In the genomic region with DNA sequence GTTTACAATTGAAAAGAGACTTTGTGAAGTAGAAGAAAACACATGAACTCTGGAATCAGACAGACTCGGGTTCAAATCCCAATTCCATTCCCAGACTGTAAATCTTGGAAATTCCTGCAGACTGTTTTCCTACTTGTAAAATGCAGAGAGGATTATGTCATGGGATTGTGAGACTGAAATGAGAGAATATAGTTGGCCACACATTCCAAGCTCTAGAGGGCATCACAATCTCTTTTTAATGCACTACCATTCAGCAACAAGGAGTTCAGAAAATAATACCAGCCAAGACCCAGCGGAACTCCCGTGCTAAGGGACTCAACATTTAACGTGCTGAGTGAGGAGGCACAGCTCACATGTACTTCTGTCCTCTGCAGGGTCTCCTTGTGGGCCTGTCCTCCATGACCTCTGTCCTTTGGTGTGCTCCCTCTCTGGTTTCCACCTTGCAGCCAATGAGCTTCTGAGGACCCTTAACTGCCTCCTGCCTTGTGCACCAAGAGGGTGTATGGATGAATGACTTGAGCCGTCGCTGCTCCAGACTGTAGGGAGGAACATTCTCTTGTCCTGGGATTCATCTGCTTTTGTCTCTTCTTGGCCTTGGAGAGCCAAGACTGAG, we compare ENCODE assay signal across 15 cellular contexts.
DNase-seq lines count a peak whose midpoint lies in the region; ATAC-seq, FAIRE-seq and TF ChIP-seq lines count a peak whose summit lies in the region.
"Had no signal": no experiment of that assay in that cellular context is flagged by ENCODE, and none has a peak within 500 bp of the region (broad histone marks: within the 10 kb centered on the region; RNA-seq: fewer than 3 reads in every experiment).

No MANE protein-coding gene starts in this region.

- H3K27me3 Mint-ChIP-seq in GM23338 (ENCODE audit: insufficient read depth, low read depth, poor library complexity) (peaks cover 3% of the 10 kb centered on the region), osteocyte (ENCODE audit: unreplicated experiment) (no peaks in the 10 kb centered on the region)
- H3K27me3 Mint-ChIP-seq: activated naive CD4-positive, alpha-beta T cell treated with anti-CD3 and anti-CD28 coated beads, Interleukin-2, amount 10 ng/mL, durations not matched to agents 7 days and 5 days had no signal

- H3K9me2 ChIP-seq in GM23338 (ENCODE audit: insufficient read depth): peaks cover 10% of the 10 kb centered on the region; the same call in 1 of the 2 replicates

- H3K27ac ChIP-seq in GM23338 (ENCODE audit: low read depth) (no peak overlapping the region), foreskin keratinocyte (no peak overlapping the region), Peyer's patch (no peak overlapping the region), ovary (no peak overlapping the region)
- H3K27ac ChIP-seq: suprapubic skin had no signal

- 77 to 87% (median 86%) methylated on average over 6 of the region's 6 CpGs for WGBS in ovary, 3 donors

- H3K4me2 ChIP-seq in GM23338: no peak overlapping the region

- ATAC-seq in GM23338 (peak; percentile 76), foreskin keratinocyte (peak; percentile 37)

- H4K20me1 ChIP-seq in GM23338 (replicated peaks; ENCODE audit: insufficient read depth): no peaks in the 10 kb centered on the region

- no peak for FAIRE-seq in HTR-8/SVneo (lab: Jason Lieb, UNC)
- FAIRE-seq: GM19239 had no signal

- H3K4me1 Mint-ChIP-seq in GM23338 (peaks cover 13% of the 10 kb centered on the region), osteocyte (ENCODE audit: unreplicated experiment) (peaks cover 4% of the 10 kb centered on the region)
- H3K4me1 Mint-ChIP-seq: activated naive CD4-positive, alpha-beta T cell treated with anti-CD3 and anti-CD28 coated beads, Interleukin-2, amount 10 ng/mL, durations not matched to agents 7 days and 5 days had no signal

- TF ChIP-seq EP300 in ovary (IDR thresholded peaks at IDR 0.05): no peak

- H3K9me3 Mint-ChIP-seq in GM23338 (no peaks in the 10 kb centered on the region), osteocyte (ENCODE audit: unreplicated experiment) (no peaks in the 10 kb centered on the region)
- H3K9me3 Mint-ChIP-seq: activated naive CD4-positive, alpha-beta T cell treated with anti-CD3 and anti-CD28 coated beads, Interleukin-2, amount 10 ng/mL, durations not matched to agents 7 days and 5 days; T-helper 1 cell treated with Interleukin-12 subunit alpha and Interleukin-12 subunit beta and Interleukin-4 antibody, amounts not matched to agents 30 μg/mL and 1 μg/mL, for 36 hours had no signal

- DNase-seq in GM23338 (ENCODE audit: low spot score) (peak; percentile 63), RKO (ENCODE audit: low spot score) (peak; percentile 28), foreskin keratinocyte (peak in 1 of 2 donors; percentile 25), osteocyte (ENCODE audit: extremely low spot score, unreplicated experiment) (no peak), HTR-8/SVneo (ENCODE audit: insufficient read length, low spot score) (no peak), Peyer's patch (no peak), ovary (no peak)
- DNase-seq in stimulated activated CD8-positive, alpha-beta memory T cell treated with anti-CD3 and anti-CD28 coated beads, Interleukin-4, amount 100 ng/mL, for 48 hours: no peak
- DNase-seq: activated naive CD4-positive, alpha-beta T cell treated with anti-CD3 and anti-CD28 coated beads, Interleukin-2, amount 10 ng/mL, durations not matched to agents 7 days and 5 days; HCEC 1CT; IMR-90; NCI-H187 treated with DMSO at 0.1 percent for 48 hours had no signal

- H3K4me1 ChIP-seq in GM23338 (ENCODE audit: insufficient read depth): peaks cover 9% of the 10 kb centered on the region
- H3K4me1 ChIP-seq in foreskin keratinocyte: no peaks in the 10 kb centered on the region
- no peaks in the 10 kb centered on the region for H3K4me1 ChIP-seq in Peyer's patch
- no peaks in the 10 kb centered on the region for H3K4me1 ChIP-seq in ovary (ENCODE audit: insufficient read depth)
- H3K4me1 ChIP-seq: suprapubic skin had no signal

- H3K36me3 ChIP-seq in GM23338 (ENCODE audit: insufficient read depth) (no peaks in the 10 kb centered on the region), Peyer's patch (no peaks in the 10 kb centered on the region), ovary (no peaks in the 10 kb centered on the region)
- H3K36me3 ChIP-seq: suprapubic skin had no signal

- H3K4me3 Mint-ChIP-seq in GM23338: no peak overlapping the region
- no peak overlapping the region for H3K4me3 Mint-ChIP-seq in osteocyte (ENCODE audit: unreplicated experiment)
- H3K4me3 Mint-ChIP-seq: activated naive CD4-positive, alpha-beta T cell treated with anti-CD3 and anti-CD28 coated beads, Interleukin-2, amount 10 ng/mL, durations not matched to agents 7 days and 5 days; T-helper 1 cell treated with Interleukin-12 subunit alpha and Interleukin-12 subunit beta and Interleukin-4 antibody, amounts not matched to agents 30 μg/mL and 1 μg/mL, for 36 hours had no signal

- no peaks in the 10 kb centered on the region for H3F3A ChIP-seq in GM23338 (replicated peaks; ENCODE audit: low read depth)

- H3K27ac Mint-ChIP-seq in GM23338 (0 out of 2 replicates have a peak overlapping the region, but pooled peaks have one; percentile 44), osteocyte (ENCODE audit: unreplicated experiment) (no peak overlapping the region)
- H3K27ac Mint-ChIP-seq: activated naive CD4-positive, alpha-beta T cell treated with anti-CD3 and anti-CD28 coated beads, Interleukin-2, amount 10 ng/mL, durations not matched to agents 7 days and 5 days; T-helper 1 cell treated with Interleukin-12 subunit alpha and Interleukin-12 subunit beta and Interleukin-4 antibody, amounts not matched to agents 30 μg/mL and 1 μg/mL, for 36 hours had no signal

- H3K36me3 Mint-ChIP-seq in GM23338 (ENCODE audit: low read depth): no peaks in the 10 kb centered on the region
- no peaks in the 10 kb centered on the region for H3K36me3 Mint-ChIP-seq in osteocyte (ENCODE audit: unreplicated experiment)
- H3K36me3 Mint-ChIP-seq: activated naive CD4-positive, alpha-beta T cell treated with anti-CD3 and anti-CD28 coated beads, Interleukin-2, amount 10 ng/mL, durations not matched to agents 7 days and 5 days had no signal

- intact Hi-C loops in ovary (cut with DNase I): loop anchor here in 1 of 4 donors (10.0 kb wide), 1 partner anchor 88 kb away; no protein-coding TSS in a partner anchor

- TF ChIP-seq CTCF in GM23338 (conservative IDR thresholded peaks at IDR 0.05; ENCODE audit: low read depth in 2 of 2): peak; percentile 61
- TF ChIP-seq CTCF in foreskin keratinocyte (conservative IDR thresholded peaks at IDR 0.05): peak; percentile 58
- peak; percentile 42 for TF ChIP-seq CTCF in osteocyte (IDR thresholded peaks at IDR 0.05)
- peak in 2 of 6 experiments; percentile 4 to 10 for TF ChIP-seq CTCF in Peyer's patch (IDR thresholded peaks at IDR 0.05)
- TF ChIP-seq CTCF in ovary (IDR thresholded peaks at IDR 0.05): no peak

- H3K4me3 ChIP-seq in GM23338: no peak overlapping the region
- H3K4me3 ChIP-seq in Peyer's patch: no peak overlapping the region
- no peak overlapping the region for H3K4me3 ChIP-seq in ovary
- H3K4me3 ChIP-seq: suprapubic skin had no signal

- TF ChIP-seq POLR2A in Peyer's patch (IDR thresholded peaks at IDR 0.05): no peak
- no peak for TF ChIP-seq POLR2A in ovary (IDR thresholded peaks at IDR 0.05)

- H3K9me3 ChIP-seq in Peyer's patch (no peaks in the 10 kb centered on the region), ovary (no peaks in the 10 kb centered on the region)
- H3K9me3 ChIP-seq: suprapubic skin had no signal

- H3K27me3 ChIP-seq in GM23338 (ENCODE audit: insufficient read depth) (no peaks in the 10 kb centered on the region), foreskin keratinocyte (no peaks in the 10 kb centered on the region), Peyer's patch (no peaks in the 10 kb centered on the region), ovary (no peaks in the 10 kb centered on the region)
- H3K27me3 ChIP-seq: suprapubic skin had no signal

- peak overlapping the region; percentile 69 for H2AFZ ChIP-seq in GM23338

- no peaks in the 10 kb centered on the region for H3K79me2 ChIP-seq in GM23338 (replicated peaks; ENCODE audit: insufficient read depth)

TF ChIP-seq in GM23338, 12 proteins besides CTCF, POLR2A, EP300 and RAD21 (continues in another document):
- TF ChIP-seq STAT1 (IDR thresholded peaks at IDR 0.05; ENCODE audit: unreplicated experiment) (no peak), EZH2phosphoT487 (IDR thresholded peaks at IDR 0.05; ENCODE audit: unreplicated experiment) (no peak)

Comparison
In these comparisons a context has a peak if more than half of its experiments do, and no peak if none do; other contexts are left out.
1. DNase-seq: peak in GM23338 (single experiment) and RKO (single experiment); none in osteocyte (single experiment), stimulated activated CD8-positive, alpha-beta memory T cell treated with anti-CD3 and anti-CD28 coated beads, Interleukin-4, amount 100 ng/mL, for 48 hours (single experiment), HTR-8/SVneo (single experiment), Peyer's patch (0 of 3) and ovary (0 of 5).
2. CTCF ChIP-seq: peak in GM23338 (2 of 2), foreskin keratinocyte (single experiment) and osteocyte (single experiment); none in ovary (0 of 3).